16 cellular contexts compared by ENCODE assay signal in the genomic region with DNA sequence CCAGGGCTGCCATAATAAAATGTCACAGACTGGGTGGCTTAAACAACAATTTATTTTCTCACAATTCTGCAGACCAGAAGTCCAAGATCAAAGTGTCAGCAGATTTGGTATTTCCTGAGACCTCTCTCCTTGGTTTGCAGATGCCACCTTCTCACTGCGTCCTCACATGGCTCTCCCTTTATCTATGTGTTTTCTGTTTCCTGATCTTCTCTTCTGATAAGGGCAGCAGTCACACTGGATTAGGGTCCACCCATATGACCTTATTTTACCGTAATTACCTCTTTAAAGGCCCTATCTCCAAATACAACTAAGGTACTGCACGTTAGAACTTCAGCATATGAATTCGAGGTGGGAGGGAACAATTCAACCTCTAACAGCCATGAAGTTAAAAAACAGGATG.
DNase-seq lines count a peak whose midpoint lies in the region; ATAC-seq, FAIRE-seq and TF ChIP-seq lines count a peak whose summit lies in the region.
"Had no signal": no experiment of that assay in that cellular context is flagged by ENCODE, and none has a peak within 500 bp of the region (broad histone marks: within the 10 kb centered on the region; RNA-seq: fewer than 3 reads in every experiment).

No MANE protein-coding gene starts in this region.

- no peaks in the 10 kb centered on the region for H3K9me3 ChIP-seq in HepG2 (ENCODE audit: low read length)
- H3K9me3 ChIP-seq in right lobe of liver, result no peaks in the 10 kb centered on the region

- no peak for TF ChIP-seq CTCF in HepG2 (CRISPR knock-in tag; IDR thresholded peaks at IDR 0.05)
- TF ChIP-seq CTCF in right lobe of liver (IDR thresholded peaks at IDR 0.05), result no peak
- TF ChIP-seq CTCF in LNCaP clone FGC (IDR thresholded peaks at IDR 0.05; ENCODE audit: control insufficient read depth, extremely low read depth, insufficient read depth), result no peak
- TF ChIP-seq CTCF in WTC11 (IDR thresholded peaks at IDR 0.05), result no peak

- H3K4me1 ChIP-seq in HepG2 (ENCODE audit: insufficient read depth, low read length) (no peaks in the 10 kb centered on the region), right lobe of liver (no peaks in the 10 kb centered on the region)

- H3K27ac Mint-ChIP-seq in WTC11, result peak overlapping the region; percentile 41; the same call in 1 of the 2 replicates
- H3K27ac Mint-ChIP-seq in activated naive CD8-positive, alpha-beta T cell treated with anti-CD3 and anti-CD28 coated beads for 36 hours, result no peak overlapping the region
- H3K27ac Mint-ChIP-seq: CD4-positive, alpha-beta T cell had no signal

- H3K36me3 ChIP-seq in HepG2 (replicated peaks in 1 of 2; ENCODE audit: control insufficient read depth in 1 of 2, insufficient read depth in 2 of 2, low read length in 2 of 2), result no peaks in the 10 kb centered on the region
- no peaks in the 10 kb centered on the region for H3K36me3 ChIP-seq in right lobe of liver

- in situ Hi-C loops in HepG2 (cut with HindIII; ENCODE audit: extremely low pct_ligation_motif_present, low pct_unique_long_range_greater_than_20kb), result no loop called here

- intact Hi-C loops in HepG2 (cut with micrococcal nuclease; ENCODE audit: unreplicated experiment) (no loop called here), right lobe of liver (cut with DNase I) (no loop called here)

- H3K4me1 Mint-ChIP-seq in WTC11, result peaks cover 73% of the 10 kb centered on the region
- H3K4me1 Mint-ChIP-seq in activated naive CD8-positive, alpha-beta T cell treated with anti-CD3 and anti-CD28 coated beads for 36 hours, result no peaks in the 10 kb centered on the region

- FAIRE-seq in HepG2 (lab: Jason Lieb, UNC), result no peak
- FAIRE-seq: GM12892, GM18507, H1 had no signal

- no peaks in the 10 kb centered on the region for H3K27me3 Mint-ChIP-seq in WTC11 (ENCODE audit: low read depth)
- H3K27me3 Mint-ChIP-seq in activated naive CD8-positive, alpha-beta T cell treated with anti-CD3 and anti-CD28 coated beads for 36 hours, result no peaks in the 10 kb centered on the region
- H3K27me3 Mint-ChIP-seq: CD4-positive, alpha-beta T cell had no signal

- H3K79me2 ChIP-seq in HepG2 (ENCODE audit: insufficient read depth, low read length), result no peaks in the 10 kb centered on the region

- H3K4me3 ChIP-seq in HepG2 (replicated peaks in 1 of 3; ENCODE audit: insufficient read depth in 1 of 3, low read depth in 2 of 3, low read length in 3 of 3) (no peak overlapping the region), right lobe of liver (no peak overlapping the region), LNCaP clone FGC (ENCODE audit: low read depth, low read length) (no peak overlapping the region)

- TF ChIP-seq POLR2A in HepG2 (IDR thresholded peaks at IDR 0.05; ENCODE audit: insufficient read depth in 1 of 2, low read depth in 2 of 2, low read length in 2 of 2) (no peak), right lobe of liver (IDR thresholded peaks at IDR 0.05) (no peak)

- ATAC-seq in HepG2 (no peak), right lobe of liver (no peak), WTC11 (no peak), HG03520 (IDR thresholded peaks at IDR 0.05; ENCODE audit: unreplicated experiment) (no peak), GM18907 (IDR thresholded peaks at IDR 0.05; ENCODE audit: unreplicated experiment) (no peak)

- no peak overlapping the region for H2AFZ ChIP-seq in HepG2 (ENCODE audit: low read length)

- WGBS in HepG2 (ENCODE audit: low lambda C conversion rate), result 0% methylated on average over 4 of the region's 4 CpGs
- WGBS in right lobe of liver (ENCODE audit: insufficient coverage, low coverage, low lambda C conversion rate, missing lambda C conversion rate), result 18% methylated on average over 4 of the region's 4 CpGs

- POLR2A ChIA-PET in HepG2 (lab: Yijun Ruan, JAX) (no interaction called here), WTC11 (lab: Charles Lee) (no interaction called here)

- no peak overlapping the region for H3K4me3 Mint-ChIP-seq in WTC11
- H3K4me3 Mint-ChIP-seq in activated naive CD8-positive, alpha-beta T cell treated with anti-CD3 and anti-CD28 coated beads for 36 hours, result no peak overlapping the region
- H3K4me3 Mint-ChIP-seq: CD4-positive, alpha-beta T cell; H9 had no signal

- CTCF ChIA-PET in HepG2 (lab: Yijun Ruan, JAX; ENCODE audit: low intra/inter-chr PET ratio, low total read pairs), result no interaction called here
- CTCF ChIA-PET in WTC11 (lab: Charles Lee), result no interaction called here

- H3K36me3 Mint-ChIP-seq in WTC11, result peaks cover 17% of the 10 kb centered on the region
- no peaks in the 10 kb centered on the region for H3K36me3 Mint-ChIP-seq in activated naive CD8-positive, alpha-beta T cell treated with anti-CD3 and anti-CD28 coated beads for 36 hours

- TF ChIP-seq EP300 in HepG2 (IDR thresholded peaks at IDR 0.05; ENCODE audit: low read depth in 2 of 2, low read length in 2 of 2), result no peak
- no peak for TF ChIP-seq EP300 in HepG2 (CRISPR knock-in tag; IDR thresholded peaks at IDR 0.05; ENCODE audit: borderline replicate concordance)

- H3K27me3 ChIP-seq in HepG2 (ENCODE audit: control insufficient read depth in 1 of 2, insufficient read depth in 2 of 2, low read length in 2 of 2) (no peaks in the 10 kb centered on the region), right lobe of liver (no peaks in the 10 kb centered on the region)

- H3K27ac ChIP-seq in HepG2 (ENCODE audit: extremely low read length, insufficient read depth, low read length), result no peak overlapping the region
- H3K27ac ChIP-seq in right lobe of liver, result no peak overlapping the region

- no peak for TF ChIP-seq RAD21 in HepG2 (CRISPR knock-in tag; IDR thresholded peaks at IDR 0.05)

- DNase-seq in HepG2 (ENCODE audit: low spot score), result no peak
- no peak for DNase-seq in right lobe of liver
- peak; percentile 33 for DNase-seq in LNCaP clone FGC (ENCODE audit: low read depth)
- no peak for DNase-seq in WTC11 (ENCODE audit: low spot score)
- no peak for DNase-seq in activated naive CD8-positive, alpha-beta T cell treated with anti-CD3 and anti-CD28 coated beads for 36 hours
- DNase-seq: 8988T; C1 segment of cervical spinal cord; CD4-positive, alpha-beta T cell; DMS79; GDM1; H9 had no signal

- peaks cover 24% of the 10 kb centered on the region for H3K9me3 Mint-ChIP-seq in WTC11
- H3K9me3 Mint-ChIP-seq in activated naive CD8-positive, alpha-beta T cell treated with anti-CD3 and anti-CD28 coated beads for 36 hours, result peaks cover 4% of the 10 kb centered on the region

- no peak overlapping the region for H3K9ac ChIP-seq in HepG2 (ENCODE audit: insufficient read depth, low read depth, low read length)

- no TSS peak for BruUV-seq in HepG2 (replicated peaks; lab: Mats Ljungman, UMichigan)

- no peak overlapping the region for H3K4me2 ChIP-seq in HepG2 (ENCODE audit: low read depth, low read length)

- no peaks in the 10 kb centered on the region for H4K20me1 ChIP-seq in HepG2 (ENCODE audit: insufficient read depth, low read length)

TF ChIP-seq in HepG2, 621 proteins besides CTCF, POLR2A, EP300 and RAD21:
- 0 out of 2 replicates have a peak, but pooled peaks have one; percentile 25 for TF ChIP-seq GZF1 (CRISPR knock-in tag; IDR thresholded peaks at IDR 0.05)
- TF ChIP-seq, protein P1, sequence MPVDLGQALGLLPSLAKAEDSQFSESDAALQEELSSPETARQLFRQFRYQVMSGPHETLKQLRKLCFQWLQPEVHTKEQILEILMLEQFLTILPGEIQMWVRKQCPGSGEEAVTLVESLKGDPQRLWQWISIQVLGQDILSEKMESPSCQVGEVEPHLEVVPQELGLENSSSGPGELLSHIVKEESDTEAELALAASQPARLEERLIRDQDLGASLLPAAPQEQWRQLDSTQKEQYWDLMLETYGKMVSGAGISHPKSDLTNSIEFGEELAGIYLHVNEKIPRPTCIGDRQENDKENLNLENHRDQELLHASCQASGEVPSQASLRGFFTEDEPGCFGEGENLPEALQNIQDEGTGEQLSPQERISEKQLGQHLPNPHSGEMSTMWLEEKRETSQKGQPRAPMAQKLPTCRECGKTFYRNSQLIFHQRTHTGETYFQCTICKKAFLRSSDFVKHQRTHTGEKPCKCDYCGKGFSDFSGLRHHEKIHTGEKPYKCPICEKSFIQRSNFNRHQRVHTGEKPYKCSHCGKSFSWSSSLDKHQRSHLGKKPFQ (CRISPR knock-in tag; IDR thresholded peaks at IDR 0.05; ENCODE audit: insufficient replicate concordance), result no peak
TF ChIP-seq in HepG2: peak in this region for 1.

TF ChIP-seq in WTC11, 78 proteins besides CTCF, POLR2A, EP300 and RAD21 (continues in another document):
- no peak for TF ChIP-seq RELA (CRISPR knock-in tag; IDR thresholded peaks at IDR 0.05; ENCODE audit: borderline replicate concordance)
- no peak for TF ChIP-seq FOXJ3 (CRISPR knock-in tag; IDR thresholded peaks at IDR 0.05; ENCODE audit: borderline replicate concordance)
- TF ChIP-seq, protein P2, sequence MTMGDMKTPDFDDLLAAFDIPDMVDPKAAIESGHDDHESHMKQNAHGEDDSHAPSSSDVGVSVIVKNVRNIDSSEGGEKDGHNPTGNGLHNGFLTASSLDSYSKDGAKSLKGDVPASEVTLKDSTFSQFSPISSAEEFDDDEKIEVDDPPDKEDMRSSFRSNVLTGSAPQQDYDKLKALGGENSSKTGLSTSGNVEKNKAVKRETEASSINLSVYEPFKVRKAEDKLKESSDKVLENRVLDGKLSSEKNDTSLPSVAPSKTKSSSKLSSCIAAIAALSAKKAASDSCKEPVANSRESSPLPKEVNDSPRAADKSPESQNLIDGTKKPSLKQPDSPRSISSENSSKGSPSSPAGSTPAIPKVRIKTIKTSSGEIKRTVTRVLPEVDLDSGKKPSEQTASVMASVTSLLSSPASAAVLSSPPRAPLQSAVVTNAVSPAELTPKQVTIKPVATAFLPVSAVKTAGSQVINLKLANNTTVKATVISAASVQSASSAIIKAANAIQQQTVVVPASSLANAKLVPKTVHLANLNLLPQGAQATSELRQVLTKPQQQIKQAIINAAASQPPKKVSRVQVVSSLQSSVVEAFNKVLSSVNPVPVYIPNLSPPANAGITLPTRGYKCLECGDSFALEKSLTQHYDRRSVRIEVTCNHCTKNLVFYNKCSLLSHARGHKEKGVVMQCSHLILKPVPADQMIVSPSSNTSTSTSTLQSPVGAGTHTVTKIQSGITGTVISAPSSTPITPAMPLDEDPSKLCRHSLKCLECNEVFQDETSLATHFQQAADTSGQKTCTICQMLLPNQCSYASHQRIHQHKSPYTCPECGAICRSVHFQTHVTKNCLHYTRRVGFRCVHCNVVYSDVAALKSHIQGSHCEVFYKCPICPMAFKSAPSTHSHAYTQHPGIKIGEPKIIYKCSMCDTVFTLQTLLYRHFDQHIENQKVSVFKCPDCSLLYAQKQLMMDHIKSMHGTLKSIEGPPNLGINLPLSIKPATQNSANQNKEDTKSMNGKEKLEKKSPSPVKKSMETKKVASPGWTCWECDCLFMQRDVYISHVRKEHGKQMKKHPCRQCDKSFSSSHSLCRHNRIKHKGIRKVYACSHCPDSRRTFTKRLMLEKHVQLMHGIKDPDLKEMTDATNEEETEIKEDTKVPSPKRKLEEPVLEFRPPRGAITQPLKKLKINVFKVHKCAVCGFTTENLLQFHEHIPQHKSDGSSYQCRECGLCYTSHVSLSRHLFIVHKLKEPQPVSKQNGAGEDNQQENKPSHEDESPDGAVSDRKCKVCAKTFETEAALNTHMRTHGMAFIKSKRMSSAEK (CRISPR knock-in tag; IDR thresholded peaks at IDR 0.05; ENCODE audit: borderline replicate concordance), result no peak
